Comparison of ENCODE assay signal across 26 cellular contexts in the genomic region with DNA sequence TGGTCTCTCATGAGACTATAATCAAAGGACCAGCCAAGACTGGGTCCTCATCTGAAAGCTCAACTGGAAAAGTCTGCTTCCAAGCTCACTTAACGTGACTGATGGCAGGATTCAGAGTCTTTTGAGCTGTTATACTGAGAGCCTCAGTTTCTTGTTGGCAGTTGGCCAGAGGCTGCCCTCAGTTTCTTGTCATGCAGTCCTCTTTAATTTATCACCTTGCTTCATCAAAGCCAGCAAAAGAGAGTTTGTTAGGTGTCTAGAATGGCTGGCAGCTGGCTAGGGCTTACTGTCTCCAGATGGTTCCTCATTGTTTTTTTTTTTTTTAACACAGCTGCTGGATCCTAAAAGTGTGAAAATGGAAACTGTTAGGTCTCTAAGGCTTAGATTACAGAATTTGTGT.
"Had no signal": no experiment of that assay in that cellular context is flagged by ENCODE, and none has a peak within 500 bp of the region (broad histone marks: within the 10 kb centered on the region; RNA-seq: fewer than 3 reads in every experiment).

No MANE protein-coding gene starts in this region.

- H3K4me1 ChIP-seq: colonic mucosa, right lobe of liver, stomach, vagina had no signal

- H3K36me3 ChIP-seq: colonic mucosa, right lobe of liver, stomach, vagina had no signal

- H3K27me3 ChIP-seq: colonic mucosa, dorsolateral prefrontal cortex, hepatocyte, right lobe of liver, stomach, vagina had no signal

- H3K4me2 ChIP-seq: hepatocyte had no signal

- H3K9me3 ChIP-seq: colonic mucosa, right lobe of liver, stomach, vagina had no signal

- H3K79me2 ChIP-seq: hepatocyte had no signal

- ATAC-seq: activated CD4-positive, alpha-beta T cell treated with anti-CD3 and anti-CD28 coated beads for 36 hours; activated T-cell treated with anti-CD3 and anti-CD28 coated beads, Interleukin-2, amount 50 U/mL, for 4 hours; effector memory CD8-positive, alpha-beta T cell; esophagus mucosa; left lobe of liver; naive thymus-derived CD4-positive, alpha-beta T cell; right lobe of liver had no signal

- H3K4me3 ChIP-seq: colonic mucosa, dorsolateral prefrontal cortex, hepatocyte, lung, right lobe of liver, skin epidermis, stomach, vagina had no signal

- H3K27ac ChIP-seq: colonic mucosa, hepatocyte, right lobe of liver, skin epidermis, stomach, vagina had no signal

- DNase-seq: activated B cell treated with CpG ODN at 0.5 μM for 24 hours; activated CD4-positive, alpha-beta T cell treated with anti-CD3 and anti-CD28 coated beads for 36 hours; activated CD4-positive, alpha-beta T cell treated with anti-CD3 and anti-CD28 coated beads, Interleukin-2, amount 50 U/mL, for 4 hours; activated CD8-positive, alpha-beta memory T cell treated with anti-CD3 and anti-CD28 coated beads for 24 hours; activated CD8-positive, alpha-beta memory T cell treated with anti-CD3 and anti-CD28 coated beads, Interleukin-2, amount 50 U/mL, for 48 hours; activated naive CD4-positive, alpha-beta T cell treated with anti-CD3 and anti-CD28 coated beads for 36 hours; activated naive CD8-positive, alpha-beta T cell treated with anti-CD3 and anti-CD28 coated beads, Interleukin-2, amount 10 ng/mL, durations not matched to agents 7 days and 5 days; activated T-cell treated with anti-CD3 and anti-CD28 coated beads, Interleukin-2, amount 50 U/mL, for 4 hours; amniotic stem cell; colonic mucosa; effector memory CD8-positive, alpha-beta T cell; foreskin melanocyte; glutamatergic neuron; immature natural killer cell; naive thymus-derived CD4-positive, alpha-beta T cell; occipital lobe; right lobe of liver; stimulated activated CD4-positive, alpha-beta T cell treated with anti-CD3 and anti-CD28 coated beads, Interleukin-1b, Interleukin-23, amount 100 ng/mL, for 48 hours; stomach had no signal
